In genomic region chr3:107241217-107241616, GRCh38 we compare ENCODE assay signal across 8 cellular contexts.
DNase-seq lines count a peak whose midpoint lies in the region; ATAC-seq and TF ChIP-seq lines count a peak whose summit lies in the region.

No MANE protein-coding gene starts in this region.

- peak; percentile 8 for DNase-seq in activated T-cell treated with anti-CD3 and anti-CD28 coated beads for 48 hours (ENCODE audit: low read depth)
- DNase-seq in activated T-cell treated with anti-CD3 and anti-CD28 coated beads for 4 hours, result no peak
- DNase-seq in HEK293T (ENCODE audit: extremely low spot score), result peak; percentile 51
- DNase-seq in NCI-H69 (lab: John Stamatoyannopoulos, UW), result peak; percentile 27
- peak in 3 of 4 donors; percentile 17 to 26 (median 24) for DNase-seq in body of pancreas
- DNase-seq in inferior parietal cortex (ENCODE audit: extremely low spot score), result peak; percentile 30
- DNase-seq in stimulated activated CD8-positive, alpha-beta memory T cell treated with anti-CD3 and anti-CD28 coated beads, Interleukin-4, amount 100 ng/mL, for 48 hours, result peak; percentile 35
- no peak for DNase-seq in NCI-H1048 (lab: John Stamatoyannopoulos, UW)

- intact Hi-C loops in body of pancreas (cut with DNase I), result no loop called here

- peak; percentile 45 for ATAC-seq in body of pancreas

- POLR2A ChIA-PET in HEK293T (lab: Yijun Ruan, JAX), result interaction anchor here (0.6 to 1.9 kb wide), 3 partner anchors 11 to 188 kb away, joined by 3 to 5 read pairs (median 4); no protein-coding TSS in a partner anchor

- peak overlapping the region in 1 of 2 donors; percentile 73 for H3K4me3 ChIP-seq in body of pancreas

- H3K27ac ChIP-seq in body of pancreas, result no peak overlapping the region

- H3K36me3 ChIP-seq in body of pancreas (replicated peaks in 1 of 2; ENCODE audit: insufficient read depth in 1 of 2, low read depth in 2 of 2), result no peaks in the 10 kb centered on the region

- WGBS in body of pancreas, 2 donors, result 23 to 45% methylated on average over 7 of the region's 7 CpGs

- no peaks in the 10 kb centered on the region for H3K9me3 ChIP-seq in body of pancreas

- no peak for TF ChIP-seq CTCF in body of pancreas (IDR thresholded peaks at IDR 0.05)

- no peak for TF ChIP-seq POLR2A in body of pancreas (IDR thresholded peaks at IDR 0.05)

- CTCF ChIA-PET in HEK293T (lab: Yijun Ruan, JAX), result interaction anchor here (2.1 kb wide), 1 partner anchor 33 kb away, joined by 6 read pairs; no protein-coding TSS in a partner anchor

- peaks cover 9% of the 10 kb centered on the region for H3K4me1 ChIP-seq in body of pancreas

- no peaks in the 10 kb centered on the region for H3K27me3 ChIP-seq in body of pancreas

TF ChIP-seq in HEK293T, 16 proteins besides CTCF, POLR2A, EP300 and RAD21:
- TF ChIP-seq ZNF384 (IDR thresholded peaks at IDR 0.05) (no peak), FOXK2 (IDR thresholded peaks at IDR 0.05) (no peak), SUZ12 (IDR thresholded peaks at IDR 0.05) (no peak), PKNOX1 (IDR thresholded peaks at IDR 0.05) (no peak), CTBP1 (IDR thresholded peaks at IDR 0.05; ENCODE audit: borderline replicate concordance) (no peak), LEF1 (IDR thresholded peaks at IDR 0.05; ENCODE audit: borderline replicate concordance) (no peak), NFRKB (IDR thresholded peaks at IDR 0.05) (no peak), ARNT (IDR thresholded peaks at IDR 0.05) (no peak), HDGF (IDR thresholded peaks at IDR 0.05; ENCODE audit: borderline replicate concordance) (no peak), FOXM1 (IDR thresholded peaks at IDR 0.05; ENCODE audit: borderline replicate concordance) (no peak), SP1 (IDR thresholded peaks at IDR 0.05) (no peak), L3MBTL2 (conservative IDR thresholded peaks at IDR 0.05) (no peak), FOXA1 (IDR thresholded peaks at IDR 0.05) (no peak), BHLHE40 (IDR thresholded peaks at IDR 0.05; ENCODE audit: borderline replicate concordance) (no peak), TARDBP (IDR thresholded peaks at IDR 0.05) (no peak), ELF4 (IDR thresholded peaks at IDR 0.05) (no peak)

Comparison
In these comparisons a context has a peak if more than half of its experiments do, and no peak if none do; other contexts are left out.
1. DNase-seq: peak in activated T-cell treated with anti-CD3 and anti-CD28 coated beads for 48 hours (single experiment), HEK293T (single experiment), NCI-H69 (single experiment), body of pancreas (3 of 4), inferior parietal cortex (single experiment) and stimulated activated CD8-positive, alpha-beta memory T cell treated with anti-CD3 and anti-CD28 coated beads, Interleukin-4, amount 100 ng/mL, for 48 hours (single experiment); none in activated T-cell treated with anti-CD3 and anti-CD28 coated beads for 4 hours (single experiment) and NCI-H1048 (single experiment).